ENCODE assay signal across 10 cellular contexts in genomic region chr2:26609839-26610277, GRCh38. TPM values are rescaled to one million over a fixed set of nuclear protein-coding genes. Genes with fewer than 3 reads are reported as not detected.
A peak's percentile ranks its signal among the peaks of the same experiment; 100 is the strongest.
DNase-seq lines count a peak whose midpoint lies in the region; ATAC-seq and TF ChIP-seq lines count a peak whose summit lies in the region.
"Had no signal": no experiment of that assay in that cellular context is flagged by ENCODE, and none has a peak within 500 bp of the region (broad histone marks: within the 10 kb centered on the region; RNA-seq: fewer than 3 reads in every experiment).

No MANE protein-coding gene starts in this region.

- no peak overlapping the region for H3K4me3 Mint-ChIP-seq in activated naive CD8-positive, alpha-beta T cell treated with anti-CD3 and anti-CD28 coated beads, Interleukin-2, amount 10 ng/mL, durations not matched to agents 7 days and 5 days

- no peak for TF ChIP-seq POLR2A in transverse colon (IDR thresholded peaks at IDR 0.05)

- H3K27me3 Mint-ChIP-seq in activated naive CD8-positive, alpha-beta T cell treated with anti-CD3 and anti-CD28 coated beads, Interleukin-2, amount 10 ng/mL, durations not matched to agents 7 days and 5 days: peaks cover 2% of the 10 kb centered on the region

- TF ChIP-seq CTCF in C4-2B (conservative IDR thresholded peaks at IDR 0.05) (no peak), GM12865 (IDR thresholded peaks at IDR 0.05; ENCODE audit: insufficient read depth, low read depth, low read length, missing control alignments) (no peak), transverse colon (IDR thresholded peaks at IDR 0.05) (no peak)

- H3K36me3 ChIP-seq in neuron (ENCODE audit: insufficient read depth, low read length) (no peaks in the 10 kb centered on the region), transverse colon (no peaks in the 10 kb centered on the region)

- H3K4me1 ChIP-seq in neuron (ENCODE audit: insufficient read depth, low read length): peaks cover 42% of the 10 kb centered on the region
- H3K4me1 ChIP-seq in transverse colon: peaks cover 0 to 43% (median 9%) of the 10 kb centered on the region in 4 donors

- peak; percentile 75 for ATAC-seq in activated naive CD8-positive, alpha-beta T cell treated with anti-CD3 and anti-CD28 coated beads, Interleukin-2, amount 10 ng/mL, durations not matched to agents 7 days and 5 days (ENCODE audit: low read depth)
- ATAC-seq in sciatic nerve: no peak

- H3K36me3 Mint-ChIP-seq in activated naive CD8-positive, alpha-beta T cell treated with anti-CD3 and anti-CD28 coated beads, Interleukin-2, amount 10 ng/mL, durations not matched to agents 7 days and 5 days: no peaks in the 10 kb centered on the region

- DNase-seq in GM12865 (ENCODE audit: low read depth) (peak; percentile 6), transverse colon (no peak), sciatic nerve (ENCODE audit: low spot score) (no peak), AG08396 (ENCODE audit: low spot score) (no peak)
- no peak for DNase-seq in activated naive CD8-positive, alpha-beta T cell treated with anti-CD3 and anti-CD28 coated beads, Interleukin-2, amount 10 ng/mL, durations not matched to agents 7 days and 5 days
- DNase-seq: occipital lobe had no signal

- 54 to 75% methylated on average over 2 to 10 of the region's 10 CpGs for WGBS in transverse colon (ENCODE audit: low coverage in 1 of 2), 2 donors

- intact Hi-C loops in transverse colon (cut with DNase I; ENCODE audit: low total_unique reads) (no loop called here), sciatic nerve (cut with DNase I) (loop anchor here (5.0 kb wide), 1 partner anchor 132 kb away; no protein-coding TSS in a partner anchor)

- POLR2A ChIA-PET in activated naive CD8-positive, alpha-beta T cell treated with anti-CD3 and anti-CD28 coated beads, Interleukin-2, amount 10 ng/mL, durations not matched to agents 7 days and 5 days (lab: Charles Lee): no interaction called here

- TF ChIP-seq EP300 in transverse colon (IDR thresholded peaks at IDR 0.05; ENCODE audit: low read depth): no peak

- H3K27ac ChIP-seq in C4-2B (peak overlapping the region; percentile 56), transverse colon (peak overlapping the region in 2 of 4 donors; percentile 5 to 31)
- H3K27ac ChIP-seq: HL-60 had no signal

- no peaks in the 10 kb centered on the region for H3K9me3 Mint-ChIP-seq in activated naive CD8-positive, alpha-beta T cell treated with anti-CD3 and anti-CD28 coated beads, Interleukin-2, amount 10 ng/mL, durations not matched to agents 7 days and 5 days

- no peaks in the 10 kb centered on the region for H3K27me3 ChIP-seq in neuron (ENCODE audit: insufficient read depth, low read length)
- no peaks in the 10 kb centered on the region for H3K27me3 ChIP-seq in transverse colon

- H3K27ac Mint-ChIP-seq in activated naive CD8-positive, alpha-beta T cell treated with anti-CD3 and anti-CD28 coated beads, Interleukin-2, amount 10 ng/mL, durations not matched to agents 7 days and 5 days: peak overlapping the region; percentile 35

- H3K4me3 ChIP-seq in GM12865 (ENCODE audit: low read depth, low read length): no peak overlapping the region
- no peak overlapping the region for H3K4me3 ChIP-seq in neuron (ENCODE audit: low read length)
- no peak overlapping the region for H3K4me3 ChIP-seq in transverse colon

- no peaks in the 10 kb centered on the region for H3K9me3 ChIP-seq in neuron (ENCODE audit: low read length)
- H3K9me3 ChIP-seq in transverse colon: no peaks in the 10 kb centered on the region

- H2AFZ ChIP-seq in neuron (ENCODE audit: low read depth, low read length): peak overlapping the region; percentile 42

- in situ Hi-C loops in transverse colon (cut with MboI; ENCODE audit: low pct_ligation_motif_present in 1 of 4, low pct_unique_long_range_greater_than_20kb in 1 of 4, low sequenced_read_pairs in 3 of 4): loop anchor here in 2 of 4 donors (10.0 to 25.0 kb wide), 2 partner anchors 127 to 135 kb away; no protein-coding TSS in a partner anchor

- peaks cover 15% of the 10 kb centered on the region for H3K4me1 Mint-ChIP-seq in activated naive CD8-positive, alpha-beta T cell treated with anti-CD3 and anti-CD28 coated beads, Interleukin-2, amount 10 ng/mL, durations not matched to agents 7 days and 5 days

RNA-seq across cellular contexts. Expression of gene CIB4, which starts 31.3 kb away (rescaled TPM):
- not detected for total RNA-seq in activated naive CD8-positive, alpha-beta T cell treated with anti-CD3 and anti-CD28 coated beads, Interleukin-2, amount 10 ng/mL, durations not matched to agents 7 days and 5 days
- total RNA-seq in transverse colon (not detected), sciatic nerve (not detected)
- total RNA-seq: occipital lobe; T-helper 1 cell treated with Interleukin-12 subunit alpha and Interleukin-12 subunit beta and Interleukin-4 antibody, amounts not matched to agents 30 ng/mL and 1 ng/mL, for 36 hours had no signal
